ENCODE assay signal across 15 cellular contexts in the genomic region with DNA sequence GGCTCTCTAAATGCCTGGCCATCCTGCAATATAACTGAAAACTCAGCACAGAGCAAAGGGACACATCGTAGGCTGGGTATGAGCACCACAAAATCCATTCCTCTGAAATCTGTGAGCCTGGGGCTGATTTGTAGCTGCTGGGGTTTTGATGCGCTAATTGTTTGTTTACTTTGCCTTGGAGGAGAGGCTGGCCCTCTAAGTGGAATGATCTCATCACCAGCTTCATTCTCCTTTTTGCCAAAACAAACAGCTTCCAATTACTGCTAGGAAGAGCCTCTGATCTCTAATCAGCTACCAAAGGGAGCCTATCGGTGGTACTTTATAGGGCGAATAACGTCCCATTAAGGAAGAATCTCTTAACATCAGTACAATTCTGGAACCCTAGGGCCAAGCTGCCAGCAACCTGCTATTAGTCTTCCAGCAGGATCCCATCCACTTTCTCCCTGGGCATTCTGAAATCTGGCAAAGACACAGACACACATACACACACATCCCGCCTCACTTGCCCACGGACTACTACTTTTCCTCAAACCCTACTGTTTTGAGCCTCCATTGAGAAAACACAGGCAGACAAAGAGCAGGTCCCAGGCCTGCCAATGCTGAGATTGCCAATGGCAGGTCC. TPM values are rescaled to one million over a fixed set of nuclear protein-coding genes. Genes with fewer than 3 reads are reported as not detected.
DNase-seq lines count a peak whose midpoint lies in the region; ATAC-seq and TF ChIP-seq lines count a peak whose summit lies in the region.
"Had no signal": no experiment of that assay in that cellular context is flagged by ENCODE, and none has a peak within 500 bp of the region (broad histone marks: within the 10 kb centered on the region; RNA-seq: fewer than 3 reads in every experiment).

No MANE protein-coding gene starts in this region.

- H3K9ac ChIP-seq in ES-I3 (ENCODE audit: low read depth, low read length): peak overlapping the region; percentile 17; the same call in 1 of the 2 replicates

- H3K36me3 ChIP-seq in ES-I3 (ENCODE audit: insufficient read depth, low read length): no peaks in the 10 kb centered on the region
- no peaks in the 10 kb centered on the region for H3K36me3 ChIP-seq in left lung
- no peaks in the 10 kb centered on the region for H3K36me3 ChIP-seq in aorta (ENCODE audit: control insufficient read depth in 1 of 2, insufficient read depth in 2 of 2, low read length in 1 of 2)
- H3K36me3 ChIP-seq: lower lobe of right lung, ovary had no signal

- H3K27me3 ChIP-seq in left lung: peaks cover 8 to 12% of the 10 kb centered on the region in 2 donors
- H3K27me3 ChIP-seq in aorta (ENCODE audit: control insufficient read depth in 1 of 2, insufficient read depth in 2 of 2, low read length in 1 of 2): no peaks in the 10 kb centered on the region
- H3K27me3 ChIP-seq: ovary had no signal

- no peak overlapping the region for H3K4me3 Mint-ChIP-seq in progenitor cell of endocrine pancreas (ENCODE audit: low read depth)
- H3K4me3 Mint-ChIP-seq: activated B cell treated with CpG ODN at 0.5 μM for 24 hours; CD8-positive, alpha-beta T cell had no signal

- DNase-seq in NCI-H1694 treated with DMSO at 0.1 percent for 48 hours (lab: John Stamatoyannopoulos, UW) (peak; percentile 55), SHP77 treated with DMSO at 0.1 percent for 48 hours (lab: John Stamatoyannopoulos, UW) (peak; percentile 42), left lung (no peak), progenitor cell of endocrine pancreas (ENCODE audit: low spot score, unreplicated experiment) (no peak), aorta (no peak)
- no peak for DNase-seq in activated CD8-positive, alpha-beta memory T cell treated with anti-CD3 and anti-CD28 coated beads, Interleukin-2, amount 50 U/mL, for 48 hours
- DNase-seq: activated B cell treated with CpG ODN at 0.5 μM for 24 hours; CD8-positive, alpha-beta T cell; lower lobe of right lung; ovary; stimulated activated CD4-positive, alpha-beta T cell treated with anti-CD3 and anti-CD28 coated beads, Interleukin-2, amount 100 ng/mL, for 24 hours; stimulated activated naive CD4-positive, alpha-beta T cell treated with Interleukin-2 at 50 U/mL for 16 hours had no signal

- TF ChIP-seq CTCF in left lung (IDR thresholded peaks at IDR 0.05): no peak
- no peak for TF ChIP-seq CTCF in progenitor cell of endocrine pancreas (IDR thresholded peaks at IDR 0.05; ENCODE audit: unreplicated experiment)

- no peaks in the 10 kb centered on the region for H3K9me3 ChIP-seq in ES-I3 (ENCODE audit: control insufficient read depth, insufficient read depth, low read length)
- H3K9me3 ChIP-seq in left lung: no peaks in the 10 kb centered on the region
- no peaks in the 10 kb centered on the region for H3K9me3 ChIP-seq in aorta (ENCODE audit: control insufficient read depth, low read length)
- H3K9me3 ChIP-seq: lower lobe of right lung, ovary had no signal

- ATAC-seq in left lung: peak; percentile 20
- ATAC-seq in GM18511 (IDR thresholded peaks at IDR 0.05; ENCODE audit: unreplicated experiment): no peak
- ATAC-seq in aorta (ENCODE audit: low FRiP score): no peak
- ATAC-seq: CD8-positive, alpha-beta T cell had no signal

- no peaks in the 10 kb centered on the region for H3K9me3 Mint-ChIP-seq in progenitor cell of endocrine pancreas (ENCODE audit: low read depth)
- H3K9me3 Mint-ChIP-seq: activated B cell treated with CpG ODN at 0.5 μM for 24 hours; CD8-positive, alpha-beta T cell had no signal

- no peak overlapping the region for H3K4me3 ChIP-seq in left lung
- H3K4me3 ChIP-seq in aorta (ENCODE audit: low read length in 2 of 2): no peak overlapping the region
- H3K4me3 ChIP-seq: lower lobe of right lung, ovary had no signal

- H3K4me1 ChIP-seq in ES-I3 (ENCODE audit: insufficient read depth, low read length) (peaks cover 35% of the 10 kb centered on the region), left lung (no peaks in the 10 kb centered on the region), aorta (ENCODE audit: control insufficient read depth in 1 of 2, insufficient read depth in 2 of 2, low read length in 2 of 2) (no peaks in the 10 kb centered on the region)
- H3K4me1 ChIP-seq: lower lobe of right lung had no signal

- H3K36me3 Mint-ChIP-seq in progenitor cell of endocrine pancreas (ENCODE audit: insufficient read depth): no peaks in the 10 kb centered on the region
- H3K36me3 Mint-ChIP-seq: CD8-positive, alpha-beta T cell had no signal

- H3K27ac ChIP-seq in left lung: no peak overlapping the region
- H3K27ac ChIP-seq in aorta (ENCODE audit: low read depth in 1 of 2, low read length in 2 of 2): no peak overlapping the region
- H3K27ac ChIP-seq: lower lobe of right lung, ovary had no signal

- 36 to 53% methylated on average over 7 of the region's 7 CpGs for WGBS in aorta, 2 donors

- intact Hi-C loops in left lung (cut with DNase I) (no loop called here), aorta (cut with DNase I) (no loop called here)

- H3K27me3 Mint-ChIP-seq in progenitor cell of endocrine pancreas: peaks cover 65% of the 10 kb centered on the region

- H3K4me1 Mint-ChIP-seq in progenitor cell of endocrine pancreas (ENCODE audit: low read depth): peaks cover 10% of the 10 kb centered on the region
- H3K4me1 Mint-ChIP-seq: activated B cell treated with CpG ODN at 0.5 μM for 24 hours had no signal

- H3K27ac Mint-ChIP-seq in progenitor cell of endocrine pancreas: no peak overlapping the region
- H3K27ac Mint-ChIP-seq: activated B cell treated with CpG ODN at 0.5 μM for 24 hours; CD8-positive, alpha-beta T cell had no signal

RNA-seq across cellular contexts. Expression of gene ANOS1, which starts 5.8 kb away (rescaled TPM):
- total RNA-seq in left lung (10 to 100 TPM; 38.0 to 85.9 TPM), progenitor cell of endocrine pancreas (5.9 and 6.9 TPM in 2 replicates), aorta (10 to 100 TPM in 1 of 2 donors, 1 to 10 TPM in 1; 2.3 to 12.1 TPM)
- polyA plus RNA-seq in aorta: 1 to 10 TPM; 3.5 to 3.8 TPM
- total RNA-seq: CD8-positive, alpha-beta T cell; SK-MEL-5 had no signal

Comparison
In these comparisons a context has a peak if more than half of its experiments do, and no peak if none do; other contexts are left out.
1. DNase-seq: peak in NCI-H1694 treated with DMSO at 0.1 percent for 48 hours (single experiment) and SHP77 treated with DMSO at 0.1 percent for 48 hours (single experiment); none in left lung (0 of 2), activated CD8-positive, alpha-beta memory T cell treated with anti-CD3 and anti-CD28 coated beads, Interleukin-2, amount 50 U/mL, for 48 hours (single experiment), progenitor cell of endocrine pancreas (single experiment) and aorta (0 of 2).